In genomic region chr3:27357665-27358258, GRCh38 we compare ENCODE assay signal across 7 cellular contexts. TPM values are rescaled to one million over a fixed set of nuclear protein-coding genes. Genes with fewer than 3 reads are reported as not detected.
DNase-seq lines count a peak whose midpoint lies in the region; ATAC-seq and TF ChIP-seq lines count a peak whose summit lies in the region.

No MANE protein-coding gene starts in this region.

- peak; percentile 95 for ATAC-seq in GM21717 (IDR thresholded peaks at IDR 0.05; ENCODE audit: unreplicated experiment)

- peak overlapping the region; percentile 44 for H3K27ac ChIP-seq in SU-DHL-6 (ENCODE audit: low read depth, low read length)

- H3K4me3 ChIP-seq in GM12865 (ENCODE audit: low read depth, low read length) = no peak overlapping the region
- H3K4me3 ChIP-seq in SU-DHL-6 (ENCODE audit: insufficient read depth, low read length, poor library complexity, severe bottlenecking) = no peak overlapping the region
- no peak overlapping the region for H3K4me3 ChIP-seq in kidney epithelial cell (ENCODE audit: low read depth, low read length)

- no peaks in the 10 kb centered on the region for H3K9me3 ChIP-seq in SU-DHL-6 (ENCODE audit: insufficient read depth, low read length)

- no peak overlapping the region for H3K9ac ChIP-seq in SU-DHL-6 (ENCODE audit: low read length)

- H3K79me2 ChIP-seq in SU-DHL-6 (ENCODE audit: insufficient read depth, low read length) = no peaks in the 10 kb centered on the region

- no peaks in the 10 kb centered on the region for H3K9me2 ChIP-seq in SU-DHL-6 (replicated peaks; ENCODE audit: insufficient read depth, low read length)

- H3K4me2 ChIP-seq in SU-DHL-6 (ENCODE audit: low read depth, low read length, poor library complexity, severe bottlenecking) = peak overlapping the region; percentile 56

- H3F3A ChIP-seq in SU-DHL-6 (ENCODE audit: insufficient read depth) = peaks cover 7% of the 10 kb centered on the region; the same call in 1 of the 2 replicates

- TF ChIP-seq CTCF in GM12865 (IDR thresholded peaks at IDR 0.05; ENCODE audit: insufficient read depth, low read depth, low read length, missing control alignments) (peak; percentile 76), SU-DHL-6 (IDR thresholded peaks at IDR 0.05; ENCODE audit: insufficient read depth, low read length, poor library complexity, severe bottlenecking) (peak; percentile 84), kidney epithelial cell (IDR thresholded peaks at IDR 0.05; ENCODE audit: insufficient read depth, low read length, poor library complexity, severe bottlenecking) (peak; percentile 81)

- H3K27me3 ChIP-seq in SU-DHL-6 (ENCODE audit: low read length) = no peaks in the 10 kb centered on the region
- H3K27me3 ChIP-seq in kidney epithelial cell (ENCODE audit: control insufficient read depth, insufficient read depth, low read length) = no peaks in the 10 kb centered on the region

- H3K36me3 ChIP-seq in SU-DHL-6 (ENCODE audit: low read length) (no peaks in the 10 kb centered on the region), kidney epithelial cell (ENCODE audit: control insufficient read depth, insufficient read depth, low read length) (no peaks in the 10 kb centered on the region)

- peak; percentile 76 for DNase-seq in GM12865 (ENCODE audit: low read depth)
- peak; percentile 55 for DNase-seq in HuH-7 (ENCODE audit: low spot score)
- peak; percentile 70 for DNase-seq in astrocyte of the hippocampus (ENCODE audit: low read depth, low spot score)
- DNase-seq in kidney epithelial cell (ENCODE audit: low read depth) = no peak
- DNase-seq in stimulated activated CD8-positive, alpha-beta memory T cell treated with anti-CD3 and anti-CD28 coated beads, Interleukin-15, amount 100 ng/mL, for 4 hours (ENCODE audit: low read depth in 2 of 2) = peak; percentile 13 to 37

- H4K20me1 ChIP-seq in SU-DHL-6 (ENCODE audit: low read depth, low read length) = no peaks in the 10 kb centered on the region

- H2AFZ ChIP-seq in SU-DHL-6 (ENCODE audit: low read depth, low read length, severe bottlenecking) = peak overlapping the region; percentile 66

RNA-seq across cellular contexts. Expression of gene NEK10, which starts 11.4 kb away (rescaled TPM):
- total RNA-seq in kidney epithelial cell = 0.67 and 1.4 TPM in 2 replicates
